23 cellular contexts compared by ENCODE assay signal in genomic region chr5:3185488-3185887, GRCh38.
"Had no signal": no experiment of that assay in that cellular context is flagged by ENCODE, and none has a peak within 500 bp of the region (broad histone marks: within the 10 kb centered on the region; RNA-seq: fewer than 3 reads in every experiment).

No MANE protein-coding gene starts in this region.

- H3K4me3 Mint-ChIP-seq: immature natural killer cell; memory B cell; naive thymus-derived CD4-positive, alpha-beta T cell had no signal

- H3K27me3 Mint-ChIP-seq: memory B cell; naive thymus-derived CD4-positive, alpha-beta T cell had no signal

- H3K27ac Mint-ChIP-seq: immature natural killer cell; memory B cell; naive thymus-derived CD4-positive, alpha-beta T cell had no signal

- H3K9me3 Mint-ChIP-seq: memory B cell had no signal

- H3K9me3 ChIP-seq: esophagus muscularis mucosa, gastroesophageal sphincter, heart left ventricle, left ventricle myocardium inferior, lower lobe of right lung had no signal

- H3K79me2 ChIP-seq: hepatocyte had no signal

- DNase-seq: dermis blood vessel endothelial cell; dorsolateral prefrontal cortex; effector CD4-positive, alpha-beta T cell; effector memory CD4-positive, alpha-beta T cell; foreskin keratinocyte; heart left ventricle; hypothalamus; immature natural killer cell; islet precursor cell; kidney; kidney glomerular epithelial cell; left colon; left ventricle myocardium inferior; lower lobe of right lung; mesendoderm; midbrain; naive thymus-derived CD4-positive, alpha-beta T cell had no signal

- H3K4me1 Mint-ChIP-seq: immature natural killer cell; memory B cell; naive thymus-derived CD4-positive, alpha-beta T cell had no signal

- H3K4me1 ChIP-seq: esophagus muscularis mucosa, foreskin keratinocyte, gastroesophageal sphincter, heart left ventricle, left ventricle myocardium inferior, lower lobe of right lung had no signal

- H3K36me3 Mint-ChIP-seq: immature natural killer cell; memory B cell; naive thymus-derived CD4-positive, alpha-beta T cell had no signal

- H3K27me3 ChIP-seq: foreskin keratinocyte, hepatocyte had no signal

- H2AFZ ChIP-seq: hepatocyte had no signal

- H3K27ac ChIP-seq: coronary artery, dorsolateral prefrontal cortex, esophagus muscularis mucosa, foreskin keratinocyte, gastroesophageal sphincter, heart left ventricle, hepatocyte, left ventricle myocardium inferior, lower lobe of right lung had no signal

- ATAC-seq: foreskin keratinocyte; gastroesophageal sphincter; heart left ventricle; left colon; left lobe of liver; lower lobe of right lung; naive thymus-derived CD4-positive, alpha-beta T cell had no signal

- H3K4me3 ChIP-seq: coronary artery, dorsolateral prefrontal cortex, esophagus muscularis mucosa, gastroesophageal sphincter, heart left ventricle, hepatocyte, left ventricle myocardium inferior, lower lobe of right lung had no signal

- H3K4me2 ChIP-seq: hepatocyte had no signal

- H3K36me3 ChIP-seq: esophagus muscularis mucosa, gastroesophageal sphincter, heart left ventricle, left ventricle myocardium inferior, lower lobe of right lung had no signal
